Comparison of ENCODE assay signal across 1 cellular context in genomic region chr2:219628986-219629901, GRCh38.
TF ChIP-seq lines count a peak whose summit lies in the region.

No MANE protein-coding gene starts in this region.

TF ChIP-seq in IMR-90, 13 proteins besides CTCF, POLR2A, EP300 and RAD21:
- TF ChIP-seq NFE2L2 (IDR thresholded peaks at IDR 0.05; ENCODE audit: low read depth, low read length), result no peak
- no peak for TF ChIP-seq RCOR1 (IDR thresholded peaks at IDR 0.05; ENCODE audit: insufficient replicate concordance, low read length)
- no peak for TF ChIP-seq CEBPB (IDR thresholded peaks at IDR 0.05; ENCODE audit: low read depth, low read length)
- no peak for TF ChIP-seq BHLHE40 (IDR thresholded peaks at IDR 0.05; ENCODE audit: low read depth, low read length)
TF ChIP-seq in IMR-90: peak in this region for 0.
